In genomic region chr9:83965350-83966208, GRCh38 we compare ENCODE assay signal across 11 cellular contexts. TPM values are rescaled to one million over a fixed set of nuclear protein-coding genes. Genes with fewer than 3 reads are reported as not detected.
DNase-seq lines count a peak whose midpoint lies in the region; ATAC-seq and TF ChIP-seq lines count a peak whose summit lies in the region.
"Had no signal": no experiment of that assay in that cellular context is flagged by ENCODE, and none has a peak within 500 bp of the region (broad histone marks: within the 10 kb centered on the region; RNA-seq: fewer than 3 reads in every experiment).

No MANE protein-coding gene starts in this region.

- no peaks in the 10 kb centered on the region for H3K27me3 ChIP-seq in Panc1 (ENCODE audit: control insufficient read depth, insufficient read depth, low read length)

- BruUV-seq in Panc1 (replicated peaks; lab: Mats Ljungman, UMichigan): no TSS peak

- no peak for DNase-seq in activated naive CD4-positive, alpha-beta T cell treated with anti-CD3 and anti-CD28 coated beads, Interleukin-2, amount 10 ng/mL, durations not matched to agents 7 days and 5 days
- no peak for DNase-seq in activated naive CD4-positive, alpha-beta T cell (lab: John Stamatoyannopoulos, UW)
- DNase-seq in Panc1 (ENCODE audit: low read depth, low spot score): no peak
- peak; percentile 45 for DNase-seq in fibroblast of pulmonary artery (ENCODE audit: low read depth)
- no peak for DNase-seq in type B pancreatic cell (ENCODE audit: extremely low spot score, unreplicated experiment)
- no peak for DNase-seq in NCI-H146 (lab: John Stamatoyannopoulos, UW)
- DNase-seq: KG1; midbrain; stimulated activated CD8-positive, alpha-beta memory T cell treated with anti-CD3 and anti-CD28 coated beads, Interleukin-4, amount 100 ng/mL, for 48 hours had no signal

- peak overlapping the region; percentile 69; the same call in 1 of the 2 replicates for H3K27ac ChIP-seq in Panc1 (ENCODE audit: low read length)

- no peaks in the 10 kb centered on the region for H3K4me1 ChIP-seq in Panc1 (ENCODE audit: control insufficient read depth, insufficient read depth, low read length)

- CTCF ChIA-PET in activated naive CD4-positive, alpha-beta T cell treated with anti-CD3 and anti-CD28 coated beads, Interleukin-2, amount 10 ng/mL, durations not matched to agents 7 days and 5 days (lab: Charles Lee): no interaction called here
- CTCF ChIA-PET in Panc1 (lab: Charles Lee): no interaction called here

- no peak overlapping the region for H3K4me3 ChIP-seq in Panc1 (ENCODE audit: low read depth in 2 of 2, low read length in 2 of 2)
- H3K4me3 ChIP-seq in fibroblast of pulmonary artery (replicated peaks; ENCODE audit: low read depth, low read length): no peak overlapping the region

- H3K9me3 ChIP-seq in Panc1 (ENCODE audit: control insufficient read depth, insufficient read depth, low read depth, low read length): no peaks in the 10 kb centered on the region

- in situ Hi-C loops in Panc1 (cut with HindIII; ENCODE audit: low pct_unique_long_range_greater_than_20kb, low sequenced_read_pairs): no loop called here

- peaks cover 2% of the 10 kb centered on the region for H3K4me1 Mint-ChIP-seq in activated naive CD4-positive, alpha-beta T cell treated with anti-CD3 and anti-CD28 coated beads, Interleukin-2, amount 10 ng/mL, durations not matched to agents 7 days and 5 days
- H3K4me1 Mint-ChIP-seq in type B pancreatic cell (ENCODE audit: unreplicated experiment): peaks cover 6% of the 10 kb centered on the region

- peaks cover 18% of the 10 kb centered on the region for H3K36me3 ChIP-seq in Panc1 (ENCODE audit: control insufficient read depth, insufficient read depth, low read length)

- POLR2A ChIA-PET in Panc1 (lab: Charles Lee): no interaction called here

- intact Hi-C loops in Panc1 (cut with micrococcal nuclease; ENCODE audit: unreplicated experiment): no loop called here

- peaks cover 43% of the 10 kb centered on the region for H3K36me3 Mint-ChIP-seq in activated naive CD4-positive, alpha-beta T cell treated with anti-CD3 and anti-CD28 coated beads, Interleukin-2, amount 10 ng/mL, durations not matched to agents 7 days and 5 days
- H3K36me3 Mint-ChIP-seq in type B pancreatic cell: peaks cover 30% of the 10 kb centered on the region

- peak overlapping the region; percentile 69 for H3K27ac Mint-ChIP-seq in activated naive CD4-positive, alpha-beta T cell treated with anti-CD3 and anti-CD28 coated beads, Interleukin-2, amount 10 ng/mL, durations not matched to agents 7 days and 5 days
- H3K27ac Mint-ChIP-seq in type B pancreatic cell: peak overlapping the region; percentile 9

- no peak for TF ChIP-seq CTCF in Panc1 (IDR thresholded peaks at IDR 0.05)
- no peak for TF ChIP-seq CTCF in fibroblast of pulmonary artery (IDR thresholded peaks at IDR 0.05; ENCODE audit: low read length, missing control alignments)
- TF ChIP-seq CTCF in type B pancreatic cell (conservative IDR thresholded peaks at IDR 0.05): no peak

- ATAC-seq in Panc1 (peak; percentile 64), HG02610 (IDR thresholded peaks at IDR 0.05; ENCODE audit: unreplicated experiment) (no peak), HG02642 (IDR thresholded peaks at IDR 0.05; ENCODE audit: poor library complexity, unreplicated experiment) (no peak)

- no peak overlapping the region for H3K4me3 Mint-ChIP-seq in activated naive CD4-positive, alpha-beta T cell treated with anti-CD3 and anti-CD28 coated beads, Interleukin-2, amount 10 ng/mL, durations not matched to agents 7 days and 5 days
- no peak overlapping the region for H3K4me3 Mint-ChIP-seq in type B pancreatic cell

- H3K27me3 Mint-ChIP-seq in activated naive CD4-positive, alpha-beta T cell treated with anti-CD3 and anti-CD28 coated beads, Interleukin-2, amount 10 ng/mL, durations not matched to agents 7 days and 5 days: peaks cover 7% of the 10 kb centered on the region
- no peaks in the 10 kb centered on the region for H3K27me3 Mint-ChIP-seq in type B pancreatic cell

- H3K9me3 Mint-ChIP-seq in activated naive CD4-positive, alpha-beta T cell treated with anti-CD3 and anti-CD28 coated beads, Interleukin-2, amount 10 ng/mL, durations not matched to agents 7 days and 5 days: no peaks in the 10 kb centered on the region
- no peaks in the 10 kb centered on the region for H3K9me3 Mint-ChIP-seq in type B pancreatic cell

RNA-seq across cellular contexts. Expression of gene HNRNPK, which starts 14.4 kb away (rescaled TPM):
- total RNA-seq in Panc1 (2021; ENCODE audit: unreplicated experiment) (495 TPM), type B pancreatic cell (ENCODE audit: low replicate concordance) (524 and 673 TPM in 2 replicates)
- 383 TPM for polyA plus RNA-seq in Panc1 (2012; ENCODE audit: insufficient read length)

RNA-seq across cellular contexts. Expression of gene RMI1, which starts 15.0 kb away (rescaled TPM):
- total RNA-seq in Panc1 (2021; ENCODE audit: unreplicated experiment) (14.6 TPM), type B pancreatic cell (ENCODE audit: low replicate concordance) (13.0 and 20.3 TPM in 2 replicates)
- polyA plus RNA-seq in Panc1 (2012; ENCODE audit: insufficient read length): 4.2 TPM

RNA-seq across cellular contexts. Expression of gene KIF27, which starts 44.3 kb away (rescaled TPM):
- total RNA-seq in Panc1 (2021; ENCODE audit: unreplicated experiment) (3.4 TPM), type B pancreatic cell (ENCODE audit: low replicate concordance) (9.3 and 13.3 TPM in 2 replicates)
- polyA plus RNA-seq in Panc1 (2012; ENCODE audit: insufficient read length): 1.3 TPM
